ENCODE assay signal across 34 cellular contexts in genomic region chr5:130267926-130268325, GRCh38.
"Had no signal": no experiment of that assay in that cellular context is flagged by ENCODE, and none has a peak within 500 bp of the region (broad histone marks: within the 10 kb centered on the region; RNA-seq: fewer than 3 reads in every experiment).

No MANE protein-coding gene starts in this region.

- DNase-seq: activated effector memory CD4-positive, alpha-beta T cell treated with anti-CD3 and anti-CD28 coated beads, Interleukin-2, amount 50 U/mL, for 16 hours; activated effector memory CD4-positive, alpha-beta T cell treated with Interleukin-2 at 50 U/mL for 16 hours; activated gamma-delta T cell; activated gamma-delta T cell treated with Interleukin-2 at 50 U/mL for 16 hours; activated naive CD4-positive, alpha-beta T cell; activated naive CD4-positive, alpha-beta T cell treated with anti-CD3 and anti-CD28 coated beads for 36 hours; activated naive CD4-positive, alpha-beta T cell treated with anti-CD3 and anti-CD28 coated beads, Interleukin-2, amount 10 ng/mL, durations not matched to agents 7 days and 5 days; activated naive CD4-positive, alpha-beta T cell treated with anti-CD3 and anti-CD28 coated beads, Interleukin-2, amount 50 U/mL, for 16 hours; activated naive CD4-positive, alpha-beta T cell treated with Interleukin-2 at 50 U/mL for 16 hours; activated naive CD8-positive, alpha-beta T cell treated with anti-CD3 and anti-CD28 coated beads for 36 hours; activated naive CD8-positive, alpha-beta T cell treated with anti-CD3 and anti-CD28 coated beads, Interleukin-2, amount 10 ng/mL, durations not matched to agents 7 days and 5 days; activated naive CD8-positive, alpha-beta T cell treated with anti-CD3 and anti-CD28 coated beads, Interleukin-2, amount 50 U/mL, for 24 hours; activated T-cell treated with anti-CD3 and anti-CD28 coated beads, Interleukin-2, amount 50 U/mL, for 1 hour; activated T-cell treated with anti-CD3 and anti-CD28 coated beads, Interleukin-2, amount 50 U/mL, for 24 hours; activated T-cell treated with anti-CD3 and anti-CD28 coated beads, Interleukin-2, amount 50 U/mL, for 4 hours; activated T-cell treated with anti-CD3 and anti-CD28 coated beads, Interleukin-2, amount 50 U/mL, for 48 hours; activated T-cell treated with anti-CD3 and anti-CD28 coated beads, Interleukin-2, amount 50 U/mL, for 72 hours; adrenal gland; amniotic stem cell; amygdala; anterior cingulate cortex; aorta; body of pancreas; brain microvascular endothelial cell; caudate nucleus; central memory CD4-positive, alpha-beta T cell; cerebellar nuclear complex had no signal

- FAIRE-seq: astrocyte, bronchial epithelial cell had no signal

- H3K4me3 ChIP-seq: adrenal gland, ascending aorta, body of pancreas, breast epithelium, cardiac muscle cell had no signal

- H3K9me3 ChIP-seq: ascending aorta, body of pancreas, breast epithelium had no signal

- H3K4me1 ChIP-seq: adrenal gland, ascending aorta, body of pancreas, breast epithelium had no signal

- H3K36me3 ChIP-seq: adrenal gland, ascending aorta, brain microvascular endothelial cell, breast epithelium, cardiac muscle cell had no signal

- H3K27me3 ChIP-seq: adrenal gland, ascending aorta, body of pancreas, brain microvascular endothelial cell, breast epithelium had no signal

- ATAC-seq: activated naive CD4-positive, alpha-beta T cell treated with anti-CD3 and anti-CD28 coated beads, Interleukin-2, amount 50 U/mL, for 72 hours; activated naive CD8-positive, alpha-beta T cell treated with anti-CD3 and anti-CD28 coated beads, Interleukin-2, amount 50 U/mL, for 24 hours; activated T-cell treated with anti-CD3 and anti-CD28 coated beads, Interleukin-2, amount 50 U/mL, for 4 hours; activated T-cell treated with anti-CD3 and anti-CD28 coated beads, Interleukin-2, amount 50 U/mL, for 72 hours; activated T-helper 17 cell treated with anti-CD3 and anti-CD28 coated beads, Interleukin-2, amount 50 U/mL, for 72 hours; body of pancreas had no signal

- H3K27ac ChIP-seq: adrenal gland, ascending aorta, body of pancreas, brain microvascular endothelial cell, breast epithelium, cardiac muscle cell had no signal
